In the genomic region with DNA sequence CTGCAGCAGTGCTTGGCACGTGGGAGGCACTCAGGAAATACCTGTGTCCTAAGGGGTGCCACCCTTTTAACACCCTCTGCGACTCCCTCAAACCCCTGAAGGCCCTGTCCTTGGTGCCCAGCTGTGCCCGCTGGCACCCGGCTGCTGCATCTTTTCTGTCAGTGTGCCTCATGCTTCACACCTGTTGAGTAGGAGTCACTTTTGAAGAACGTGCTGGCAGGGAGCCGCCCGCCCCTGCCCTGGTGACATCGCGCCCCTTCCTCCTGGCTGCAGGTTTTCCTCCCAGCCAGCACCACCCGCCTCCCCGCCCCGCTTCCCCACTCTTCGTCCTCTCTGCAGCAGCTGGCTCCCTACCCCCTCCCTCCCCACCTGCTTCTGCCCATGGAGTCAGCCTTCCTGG, we compare ENCODE assay signal across 18 cellular contexts. TPM values are rescaled to one million over a fixed set of nuclear protein-coding genes. Genes with fewer than 3 reads are reported as not detected.
DNase-seq lines count a peak whose midpoint lies in the region; ATAC-seq and TF ChIP-seq lines count a peak whose summit lies in the region.
"Had no signal": no experiment of that assay in that cellular context is flagged by ENCODE, and none has a peak within 500 bp of the region (broad histone marks: within the 10 kb centered on the region; RNA-seq: fewer than 3 reads in every experiment).

No MANE protein-coding gene starts in this region.

- ATAC-seq in heart right ventricle (no peak), GM21390 (IDR thresholded peaks at IDR 0.05; ENCODE audit: unreplicated experiment) (no peak), GM21515 (IDR thresholded peaks at IDR 0.05; ENCODE audit: unreplicated experiment) (no peak)

- peak overlapping the region; percentile 60 for H3K4me2 ChIP-seq in Karpas-422 (ENCODE audit: low read depth, low read length, poor library complexity, severe bottlenecking)

- H3K9me3 Mint-ChIP-seq in CD14-positive monocyte = peaks cover 0 to 2% (median 0%) of the 10 kb centered on the region in 7 donors
- H3K9me3 Mint-ChIP-seq: activated naive CD4-positive, alpha-beta T cell treated with anti-CD3 and anti-CD28 coated beads, Interleukin-2, amount 50 U/mL, for 24 hours; activated T-cell treated with anti-CD3 and anti-CD28 coated beads, Interleukin-2, amount 50 U/mL, for 24 hours; stimulated activated naive CD8-positive, alpha-beta T cell treated with anti-CD3 and anti-CD28 coated beads, Interleukin-15, Interleukin-2, amounts not matched to agents 100 ng/mL and 50 ng/mL, for 24 hours had no signal

- WGBS in heart right ventricle, 2 donors = 72 to 83% methylated on average over 13 of the region's 13 CpGs
- 55 to 70% methylated on average over 13 of the region's 13 CpGs for WGBS in sigmoid colon, 2 donors

- H3K36me3 ChIP-seq in Karpas-422 (ENCODE audit: insufficient read depth, low read length) (peaks cover 15% of the 10 kb centered on the region; the same call in 1 of the 2 replicates), heart right ventricle (peaks cover 0 to 95% (median 58%) of the 10 kb centered on the region in 9 donors), sigmoid colon (peaks cover 15 to 90% (median 32%) of the 10 kb centered on the region in 4 donors), SJCRH30 (peaks cover 25% of the 10 kb centered on the region)

- H3K36me3 Mint-ChIP-seq in CD14-positive monocyte = peaks cover 53 to 84% of the 10 kb centered on the region in 2 donors
- H3K36me3 Mint-ChIP-seq: activated naive CD4-positive, alpha-beta T cell treated with anti-CD3 and anti-CD28 coated beads, Interleukin-2, amount 50 U/mL, for 24 hours had no signal

- H3K9me3 ChIP-seq in Karpas-422 (ENCODE audit: low read length) = no peaks in the 10 kb centered on the region
- no peaks in the 10 kb centered on the region for H3K9me3 ChIP-seq in heart right ventricle
- no peaks in the 10 kb centered on the region for H3K9me3 ChIP-seq in sigmoid colon
- no peaks in the 10 kb centered on the region for H3K9me3 ChIP-seq in SJCRH30 (replicated peaks)
- H3K9me3 ChIP-seq: pancreas had no signal

- H3K4me3 Mint-ChIP-seq in CD14-positive monocyte = no peak overlapping the region
- H3K4me3 Mint-ChIP-seq: activated naive CD4-positive, alpha-beta T cell treated with anti-CD3 and anti-CD28 coated beads, Interleukin-2, amount 50 U/mL, for 24 hours; activated T-cell treated with anti-CD3 and anti-CD28 coated beads, Interleukin-2, amount 50 U/mL, for 24 hours; stimulated activated naive CD8-positive, alpha-beta T cell treated with anti-CD3 and anti-CD28 coated beads, Interleukin-15, Interleukin-2, amounts not matched to agents 100 ng/mL and 50 ng/mL, for 24 hours had no signal

- H3K9me2 ChIP-seq in Karpas-422 (replicated peaks; ENCODE audit: insufficient read depth, low read length) = no peaks in the 10 kb centered on the region

- H3K4me1 ChIP-seq in Karpas-422 (ENCODE audit: low read length) (peaks cover 48% of the 10 kb centered on the region), heart right ventricle (peaks cover 6 to 25% (median 16%) of the 10 kb centered on the region in 9 donors), sigmoid colon (peaks cover 0 to 2% (median 0%) of the 10 kb centered on the region in 4 donors), SJCRH30 (no peaks in the 10 kb centered on the region)
- H3K4me1 ChIP-seq: pancreas had no signal

- peaks cover 0 to 3% (median 0%) of the 10 kb centered on the region in 3 donors for H3K27me3 Mint-ChIP-seq in CD14-positive monocyte (ENCODE audit: low read depth in 3 of 3)
- H3K27me3 Mint-ChIP-seq: activated naive CD4-positive, alpha-beta T cell treated with anti-CD3 and anti-CD28 coated beads, Interleukin-2, amount 50 U/mL, for 24 hours; activated T-cell treated with anti-CD3 and anti-CD28 coated beads, Interleukin-2, amount 50 U/mL, for 24 hours; stimulated activated naive CD8-positive, alpha-beta T cell treated with anti-CD3 and anti-CD28 coated beads, Interleukin-15, Interleukin-2, amounts not matched to agents 100 ng/mL and 50 ng/mL, for 24 hours had no signal

- H3K27ac ChIP-seq in Karpas-422 (ENCODE audit: low read length) = peak overlapping the region; percentile 95
- peak overlapping the region; percentile 59 to 85 (median 78) for H3K27ac ChIP-seq in heart right ventricle
- peak overlapping the region in 3 of 4 donors; percentile 2 to 38 (median 22) for H3K27ac ChIP-seq in sigmoid colon
- H3K27ac ChIP-seq in SJCRH30 = no peak overlapping the region
- H3K27ac ChIP-seq: pancreas had no signal

- peaks cover 19% of the 10 kb centered on the region for H3K4me1 Mint-ChIP-seq in CD14-positive monocyte

- intact Hi-C loops in CD14-positive monocyte (cut with micrococcal nuclease) = loop anchor here in 1 of 2 donors (5.0 kb wide), 1 partner anchor 37 kb away; no protein-coding TSS in a partner anchor
- intact Hi-C loops in heart right ventricle (cut with DNase I) = no loop called here
- intact Hi-C loops in sigmoid colon (cut with DNase I) = no loop called here

- no peaks in the 10 kb centered on the region for H3K79me2 ChIP-seq in Karpas-422 (ENCODE audit: low read length)

- H3K4me3 ChIP-seq in Karpas-422 (ENCODE audit: low read length) (peak overlapping the region; percentile 37; the same call in 1 of the 2 replicates), heart right ventricle (no peak overlapping the region), sigmoid colon (no peak overlapping the region), SJCRH30 (no peak overlapping the region)
- H3K4me3 ChIP-seq: dorsolateral prefrontal cortex, pancreas had no signal

- DNase-seq in CD14-positive monocyte (ENCODE audit: low spot score) (no peak), Karpas-422 (peak; percentile 62), heart right ventricle (no peak), sigmoid colon (no peak), SJCRH30 (no peak)
- DNase-seq in activated CD4-positive, alpha-beta T cell treated with anti-CD3 and anti-CD28 coated beads for 1 hour = no peak
- DNase-seq: activated CD4-positive, alpha-beta T cell treated with anti-CD3 and anti-CD28 coated beads, Interleukin-2, amount 50 U/mL, for 48 hours; activated T-cell treated with anti-CD3 and anti-CD28 coated beads, Interleukin-2, amount 50 U/mL, for 24 hours; dorsolateral prefrontal cortex; erythroblast; islet precursor cell; NCI-H187; NCI-H510A treated with DMSO at 0.1 percent for 48 hours had no signal

- H4K20me1 ChIP-seq in Karpas-422 (ENCODE audit: insufficient read depth, low read depth, low read length) = no peaks in the 10 kb centered on the region

- H3K9ac ChIP-seq in Karpas-422 (ENCODE audit: low read length) = peak overlapping the region; percentile 63

- no peak overlapping the region for H2AFZ ChIP-seq in Karpas-422 (ENCODE audit: low read length)

- TF ChIP-seq CTCF in CD14-positive monocyte (IDR thresholded peaks at IDR 0.05) (no peak), heart right ventricle (IDR thresholded peaks at IDR 0.05) (no peak), sigmoid colon (IDR thresholded peaks at IDR 0.05) (no peak)

- TF ChIP-seq EP300 in sigmoid colon (IDR thresholded peaks at IDR 0.05) = no peak

- H3K27me3 ChIP-seq in Karpas-422 (ENCODE audit: low read length) (no peaks in the 10 kb centered on the region), heart right ventricle (no peaks in the 10 kb centered on the region), sigmoid colon (no peaks in the 10 kb centered on the region), SJCRH30 (no peaks in the 10 kb centered on the region)
- H3K27me3 ChIP-seq: dorsolateral prefrontal cortex, pancreas had no signal

- H3K27ac Mint-ChIP-seq in CD14-positive monocyte = peak overlapping the region in 4 of 7 donors; percentile 41 to 88 (median 76)
- H3K27ac Mint-ChIP-seq: activated naive CD4-positive, alpha-beta T cell treated with anti-CD3 and anti-CD28 coated beads, Interleukin-2, amount 50 U/mL, for 24 hours; stimulated activated naive CD8-positive, alpha-beta T cell treated with anti-CD3 and anti-CD28 coated beads, Interleukin-15, Interleukin-2, amounts not matched to agents 100 ng/mL and 50 ng/mL, for 24 hours had no signal

- no peak for TF ChIP-seq POLR2A in sigmoid colon (IDR thresholded peaks at IDR 0.05)

RNA-seq across cellular contexts. Expression of gene FRMD8, which starts 17.8 kb away (rescaled TPM):
- 10 to 100 TPM; 33.7 to 41.2 TPM for polyA plus RNA-seq in CD14-positive monocyte
- total RNA-seq in Karpas-422 (2014; rRNA removed; shearing (Covaris generic); ENCODE audit: low replicate concordance) = 48.5 and 102 TPM in 2 replicates
- total RNA-seq in heart right ventricle = 10 to 100 TPM in 6 of 10 donors, 1 to 10 TPM in 4; 6.0 to 16.9 (median 12.2) TPM
- 10 to 100 TPM in 1 of 2 donors, 1 to 10 TPM in 1; 9.9 to 12.9 TPM for polyA plus RNA-seq in heart right ventricle
- 10 to 100 TPM; 10.7 to 27.5 (median 15.6) TPM for total RNA-seq in sigmoid colon
- 10 to 100 TPM; 21.6 to 29.0 (median 25.2) TPM for polyA plus RNA-seq in sigmoid colon
- total RNA-seq in SJCRH30 (2014; rRNA removed; shearing (Covaris generic)) = 21.0 and 22.2 TPM in 2 replicates

RNA-seq across cellular contexts. Expression of gene NEAT1, which starts 18.4 kb away (rescaled TPM):
- polyA plus RNA-seq in CD14-positive monocyte (1 to 10 TPM in 1 of 2 donors, under 1 TPM in 1; 0.90 to 1.3 TPM), heart right ventricle (1,000 to 10,000 TPM in 1 of 2 donors, 100 to 1,000 TPM in 1; 103 to 1,899 TPM), sigmoid colon (100 to 1,000 TPM in 1 of 3 donors, 10 to 100 TPM in 2; 26.8 to 587 (median 78.7) TPM)
- 36.5 and 74.7 TPM in 2 replicates for total RNA-seq in Karpas-422 (2014; rRNA removed; shearing (Covaris generic); ENCODE audit: low replicate concordance)
- total RNA-seq in heart right ventricle (100 to 1,000 TPM; 284 to 808 (median 432) TPM), sigmoid colon (100 to 1,000 TPM; 142 to 573 (median 268) TPM)
- total RNA-seq in SJCRH30 (2014; rRNA removed; shearing (Covaris generic)) = 6.2 and 12.8 TPM in 2 replicates

RNA-seq across cellular contexts. Expression of gene SLC25A45, which starts 21.8 kb away (rescaled TPM):
- 1 to 10 TPM; 3.7 to 4.1 TPM for polyA plus RNA-seq in CD14-positive monocyte
- total RNA-seq in Karpas-422 (2014; rRNA removed; shearing (Covaris generic); ENCODE audit: low replicate concordance) = 6.7 and 9.7 TPM in 2 replicates
- total RNA-seq in heart right ventricle = 10 to 100 TPM in 1 of 10 donors, 1 to 10 TPM in 9; 4.6 to 12.2 (median 8.3) TPM
- 10 to 100 TPM in 1 of 2 donors, 1 to 10 TPM in 1; 3.1 to 10.7 TPM for polyA plus RNA-seq in heart right ventricle
- total RNA-seq in sigmoid colon = 1 to 10 TPM; 2.5 to 8.9 (median 6.0) TPM
- polyA plus RNA-seq in sigmoid colon = 10 to 100 TPM in 1 of 3 donors, 1 to 10 TPM in 2; 1.2 to 12.8 (median 2.5) TPM
- total RNA-seq in SJCRH30 (2014; rRNA removed; shearing (Covaris generic)) = 1.1 and 1.3 TPM in 2 replicates

RNA-seq across cellular contexts. Expression of gene TIGD3, which starts 49.7 kb away (rescaled TPM):
- polyA plus RNA-seq in CD14-positive monocyte (1 to 10 TPM; 2.8 to 3.7 TPM), heart right ventricle (under 1 TPM; 0.19 to 0.80 TPM), sigmoid colon (under 1 TPM in 2 of 3 donors, not detected in 1; 0.69 to 0.96 TPM)
- total RNA-seq in Karpas-422 (2014; rRNA removed; shearing (Covaris generic); ENCODE audit: low replicate concordance) = 0.11 and 0.83 TPM in 2 replicates
- total RNA-seq in heart right ventricle (under 1 TPM in 8 of 10 donors, not detected in 2; 0.11 to 0.87 (median 0.33) TPM), sigmoid colon (under 1 TPM in 3 of 4 donors, not detected in 1; 0.14 to 0.36 (median 0.33) TPM)
- 0.53 and 0.71 TPM in 2 replicates for total RNA-seq in SJCRH30 (2014; rRNA removed; shearing (Covaris generic))
